Comparison of ENCODE assay signal across 22 cellular contexts in genomic region chr3:24012589-24013257, GRCh38.
DNase-seq lines count a peak whose midpoint lies in the region; ATAC-seq and TF ChIP-seq lines count a peak whose summit lies in the region.
"Had no signal": no experiment of that assay in that cellular context is flagged by ENCODE, and none has a peak within 500 bp of the region (broad histone marks: within the 10 kb centered on the region; RNA-seq: fewer than 3 reads in every experiment).

No MANE protein-coding gene starts in this region.

- ATAC-seq in GM18511 (IDR thresholded peaks at IDR 0.05; ENCODE audit: unreplicated experiment) (peak; percentile 74), GM21576 (IDR thresholded peaks at IDR 0.05; ENCODE audit: unreplicated experiment) (peak; percentile 66), HG03175 (IDR thresholded peaks at IDR 0.05; ENCODE audit: unreplicated experiment) (peak; percentile 48)
- ATAC-seq: CD8-positive, alpha-beta T cell had no signal

- H3K4me1 ChIP-seq in endodermal cell (ENCODE audit: control insufficient read depth, insufficient read depth, low read length) (no peaks in the 10 kb centered on the region), prostate gland (replicated peaks) (no peaks in the 10 kb centered on the region)
- H3K4me1 ChIP-seq: neural progenitor cell had no signal

- intact Hi-C loops in prostate gland (cut with DNase I), result no loop called here

- H3K9ac ChIP-seq in endodermal cell (ENCODE audit: extremely low read depth, low read length, poor library complexity, severe bottlenecking), result no peak overlapping the region
- H3K9ac ChIP-seq: neural progenitor cell had no signal

- no peaks in the 10 kb centered on the region for H3K4me1 Mint-ChIP-seq in endodermal cell
- H3K4me1 Mint-ChIP-seq: activated CD4-positive, alpha-beta memory T cell treated with anti-CD3 and anti-CD28 coated beads, Interleukin-2, amount 10 ng/mL, durations not matched to agents 7 days and 5 days; activated naive CD8-positive, alpha-beta T cell treated with anti-CD3 and anti-CD28 coated beads for 36 hours; mesothelial cell of epicardium; neural progenitor cell had no signal

- H3K9me3 Mint-ChIP-seq in endodermal cell, result no peaks in the 10 kb centered on the region
- H3K9me3 Mint-ChIP-seq: activated CD4-positive, alpha-beta memory T cell treated with anti-CD3 and anti-CD28 coated beads, Interleukin-2, amount 10 ng/mL, durations not matched to agents 7 days and 5 days; activated naive CD8-positive, alpha-beta T cell treated with anti-CD3 and anti-CD28 coated beads for 36 hours; CD8-positive, alpha-beta T cell; neural progenitor cell had no signal

- no peak overlapping the region for H3K4me3 Mint-ChIP-seq in endodermal cell
- H3K4me3 Mint-ChIP-seq: activated CD4-positive, alpha-beta memory T cell treated with anti-CD3 and anti-CD28 coated beads, Interleukin-2, amount 10 ng/mL, durations not matched to agents 7 days and 5 days; activated naive CD8-positive, alpha-beta T cell treated with anti-CD3 and anti-CD28 coated beads for 36 hours; CD8-positive, alpha-beta T cell; mesothelial cell of epicardium; neural progenitor cell had no signal

- H3K27ac ChIP-seq in endodermal cell (ENCODE audit: low read depth, low read length) (no peak overlapping the region), prostate gland (no peak overlapping the region)
- H3K27ac ChIP-seq: brain microvascular endothelial cell, neural progenitor cell, vagina, VCaP had no signal

- no peak overlapping the region for H3K4me3 ChIP-seq in fibroblast of villous mesenchyme (ENCODE audit: low read depth, low read length)
- no peak overlapping the region for H3K4me3 ChIP-seq in endodermal cell (ENCODE audit: low read length)
- H3K4me3 ChIP-seq in prostate gland, result no peak overlapping the region
- H3K4me3 ChIP-seq: neural progenitor cell, vagina had no signal

- TF ChIP-seq CTCF in fibroblast of villous mesenchyme (IDR thresholded peaks at IDR 0.05; ENCODE audit: insufficient read depth, low read depth, low read length) (no peak), endodermal cell (conservative IDR thresholded peaks at IDR 0.05) (no peak), prostate gland (IDR thresholded peaks at IDR 0.05) (no peak)

- TF ChIP-seq POLR2A in prostate gland (IDR thresholded peaks at IDR 0.05), result no peak

- no peaks in the 10 kb centered on the region for H3K27me3 Mint-ChIP-seq in endodermal cell (ENCODE audit: insufficient read depth)
- H3K27me3 Mint-ChIP-seq: activated CD4-positive, alpha-beta memory T cell treated with anti-CD3 and anti-CD28 coated beads, Interleukin-2, amount 10 ng/mL, durations not matched to agents 7 days and 5 days; activated naive CD8-positive, alpha-beta T cell treated with anti-CD3 and anti-CD28 coated beads for 36 hours had no signal

- DNase-seq in fibroblast of villous mesenchyme (ENCODE audit: low read depth) (peak; percentile 6), UCSD-AML1 (lab: John Stamatoyannopoulos, UW; ENCODE audit: unreplicated experiment) (no peak), endodermal cell (no peak), prostate gland (ENCODE audit: low spot score) (no peak), SW480 (ENCODE audit: low spot score) (no peak)
- DNase-seq: activated CD4-positive, alpha-beta memory T cell treated with anti-CD3 and anti-CD28 coated beads, Interleukin-2, amount 10 ng/mL, durations not matched to agents 7 days and 5 days; activated naive CD8-positive, alpha-beta T cell treated with anti-CD3 and anti-CD28 coated beads for 36 hours; activated T-cell treated with anti-CD3 and anti-CD28 coated beads, Interleukin-2, amount 50 U/mL, for 48 hours; brain microvascular endothelial cell; CD8-positive, alpha-beta T cell; H7; head of caudate nucleus; NCI-H1436; RPMI8226; SW 1271 had no signal

- H3K27me3 ChIP-seq in endodermal cell (ENCODE audit: control insufficient read depth, insufficient read depth, low read length, poor library complexity, severe bottlenecking) (no peaks in the 10 kb centered on the region), prostate gland (replicated peaks; ENCODE audit: insufficient read depth) (no peaks in the 10 kb centered on the region)
- H3K27me3 ChIP-seq: brain microvascular endothelial cell, neural progenitor cell, vagina had no signal

- H3K36me3 ChIP-seq in endodermal cell (ENCODE audit: control insufficient read depth, insufficient read depth, low read length) (no peaks in the 10 kb centered on the region), prostate gland (no peaks in the 10 kb centered on the region)
- H3K36me3 ChIP-seq: brain microvascular endothelial cell, neural progenitor cell, vagina had no signal

- H3K9me3 ChIP-seq in endodermal cell (ENCODE audit: control insufficient read depth, low read length) (no peaks in the 10 kb centered on the region), prostate gland (no peaks in the 10 kb centered on the region)
- H3K9me3 ChIP-seq: vagina had no signal

- no peak overlapping the region for H3K27ac Mint-ChIP-seq in endodermal cell
- H3K27ac Mint-ChIP-seq: activated CD4-positive, alpha-beta memory T cell treated with anti-CD3 and anti-CD28 coated beads, Interleukin-2, amount 10 ng/mL, durations not matched to agents 7 days and 5 days; activated naive CD8-positive, alpha-beta T cell treated with anti-CD3 and anti-CD28 coated beads for 36 hours; CD8-positive, alpha-beta T cell; mesothelial cell of epicardium; neural progenitor cell had no signal

- WGBS in endodermal cell (ENCODE audit: insufficient coverage in 1 of 2, insufficient read length in 1 of 2), 2 experiments, result 71 to 81% methylated on average over 1 to 2 of the region's 2 CpGs
- 66% methylated on average over 2 of the region's 2 CpGs for WGBS in prostate gland

- no peaks in the 10 kb centered on the region for H3K36me3 Mint-ChIP-seq in endodermal cell (ENCODE audit: low read depth)
- H3K36me3 Mint-ChIP-seq: activated naive CD8-positive, alpha-beta T cell treated with anti-CD3 and anti-CD28 coated beads for 36 hours; CD8-positive, alpha-beta T cell; mesothelial cell of epicardium; neural progenitor cell had no signal
